Comparison of ENCODE assay signal across 1 cellular context in genomic region chr7:44849277-44850210, GRCh38.
TF ChIP-seq lines count a peak whose summit lies in the region.

No MANE protein-coding gene starts in this region.

TF ChIP-seq in A549, 52 proteins besides CTCF, POLR2A, EP300 and RAD21 (continued from another document):
- TF ChIP-seq RARB (CRISPR knock-in tag; IDR thresholded peaks at IDR 0.05): no peak
- TF ChIP-seq RNF2 (IDR thresholded peaks at IDR 0.05; ENCODE audit: borderline replicate concordance, low read depth): no peak
- TF ChIP-seq HOXA7 (CRISPR knock-in tag; IDR thresholded peaks at IDR 0.05): no peak
- no peak for TF ChIP-seq RFX5 (IDR thresholded peaks at IDR 0.05)
